Comparison of ENCODE assay signal across 1 cellular context in the genomic region with DNA sequence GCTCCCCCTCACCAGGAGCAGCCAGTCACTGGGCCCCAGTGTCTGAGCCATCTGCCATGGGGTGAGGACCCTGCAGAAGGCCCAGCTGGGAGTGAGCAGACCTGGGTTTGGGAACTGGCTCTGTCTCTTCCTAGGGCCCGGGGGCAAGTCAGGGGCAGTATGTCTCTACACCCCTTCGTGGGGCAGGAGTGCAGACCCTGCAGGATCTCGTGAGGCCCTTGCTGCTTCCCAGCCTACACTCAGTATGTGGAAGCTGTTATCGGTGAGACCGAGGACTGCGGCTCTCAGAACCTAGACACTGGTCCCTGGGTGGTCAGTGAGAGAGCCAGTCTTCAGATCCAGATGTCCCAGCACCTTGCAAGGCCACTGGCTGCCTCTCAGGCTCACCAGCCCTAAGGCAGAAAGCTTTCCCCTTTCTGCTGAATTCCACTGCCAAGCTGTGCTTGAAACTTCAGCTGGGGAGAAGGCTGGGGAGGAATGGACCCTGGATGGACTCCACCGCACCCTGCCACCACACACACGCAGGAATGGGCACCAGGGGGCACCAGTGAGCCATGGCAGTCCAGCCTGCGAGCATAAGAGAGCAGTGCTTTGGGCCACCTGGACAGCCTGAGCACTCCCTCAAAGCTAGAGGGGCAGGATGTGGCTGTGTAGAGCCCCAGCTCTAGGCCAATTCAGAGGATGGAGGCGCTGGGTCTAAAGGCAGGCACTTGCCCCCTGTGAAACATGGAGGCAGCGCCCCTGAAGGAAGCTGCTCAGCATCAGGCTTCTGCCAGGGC.
TF ChIP-seq lines count a peak whose summit lies in the region.

No MANE protein-coding gene starts in this region.

TF ChIP-seq in HepG2, 621 proteins besides CTCF, POLR2A, EP300 and RAD21 (continued from another document and continues in another):
- TF ChIP-seq HIC2 (CRISPR knock-in tag; IDR thresholded peaks at IDR 0.05; ENCODE audit: low read depth), result peak; percentile 66; the same call in 1 of the 2 replicates
- peak; percentile 40; the same call in 1 of the 2 replicates for TF ChIP-seq HDAC1 (CRISPR knock-in tag; IDR thresholded peaks at IDR 0.05)
- TF ChIP-seq ZNF44 (CRISPR knock-in tag; IDR thresholded peaks at IDR 0.05), result 0 out of 2 replicates have a peak, but pooled peaks have one; percentile 40
- TF ChIP-seq CHD2 (IDR thresholded peaks at IDR 0.05; ENCODE audit: low read depth, low read length), result no peak
- TF ChIP-seq MEF2D (CRISPR knock-in tag; IDR thresholded peaks at IDR 0.05), result peak; percentile 72; the same call in 1 of the 2 replicates
- TF ChIP-seq NFYB (CRISPR knock-in tag; IDR thresholded peaks at IDR 0.05), result 0 out of 2 replicates have a peak, but pooled peaks have one; percentile 14
- TF ChIP-seq ZNF564 (CRISPR knock-in tag; IDR thresholded peaks at IDR 0.05), result no peak
- no peak for TF ChIP-seq ZNF460 (CRISPR knock-in tag; IDR thresholded peaks at IDR 0.05; ENCODE audit: borderline replicate concordance)
- TF ChIP-seq, protein P1, sequence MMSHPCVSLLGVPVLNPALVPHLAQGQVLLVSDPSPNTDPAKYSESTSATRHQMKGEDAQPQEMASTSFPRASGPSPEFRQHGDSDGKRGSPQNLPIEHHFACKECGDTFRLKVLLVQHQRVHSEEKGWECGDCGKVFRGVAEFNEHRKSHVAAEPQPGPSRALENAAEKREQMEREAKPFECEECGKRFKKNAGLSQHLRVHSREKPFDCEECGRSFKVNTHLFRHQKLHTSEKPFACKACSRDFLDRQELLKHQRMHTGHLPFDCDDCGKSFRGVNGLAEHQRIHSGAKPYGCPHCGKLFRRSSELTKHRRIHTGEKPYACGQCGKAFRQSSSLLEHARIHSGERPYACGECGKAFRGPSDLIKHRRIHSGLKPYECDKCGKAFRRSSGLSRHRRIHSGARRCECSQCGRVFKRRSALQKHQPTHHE (CRISPR knock-in tag; IDR thresholded peaks at IDR 0.05; ENCODE audit: borderline replicate concordance), result 0 out of 2 replicates have a peak, but pooled peaks have one; percentile 44
- TF ChIP-seq SMC3 (IDR thresholded peaks at IDR 0.05; ENCODE audit: low read length), result peak; percentile 93
- TF ChIP-seq ETV5 (CRISPR knock-in tag; IDR thresholded peaks at IDR 0.05; ENCODE audit: borderline replicate concordance), result peak; percentile 17; the same call in 1 of the 2 replicates
- no peak for TF ChIP-seq MLLT10 (CRISPR knock-in tag; IDR thresholded peaks at IDR 0.05)
- peak; percentile 34; the same call in 1 of the 2 replicates for TF ChIP-seq FOXA3 (CRISPR knock-in tag; IDR thresholded peaks at IDR 0.05)
- no peak for TF ChIP-seq ZNF142 (CRISPR knock-in tag; IDR thresholded peaks at IDR 0.05)
- TF ChIP-seq ZNF430 (CRISPR knock-in tag; IDR thresholded peaks at IDR 0.05), result peak; percentile 71; the same call in 1 of the 2 replicates
- TF ChIP-seq, protein P2, sequence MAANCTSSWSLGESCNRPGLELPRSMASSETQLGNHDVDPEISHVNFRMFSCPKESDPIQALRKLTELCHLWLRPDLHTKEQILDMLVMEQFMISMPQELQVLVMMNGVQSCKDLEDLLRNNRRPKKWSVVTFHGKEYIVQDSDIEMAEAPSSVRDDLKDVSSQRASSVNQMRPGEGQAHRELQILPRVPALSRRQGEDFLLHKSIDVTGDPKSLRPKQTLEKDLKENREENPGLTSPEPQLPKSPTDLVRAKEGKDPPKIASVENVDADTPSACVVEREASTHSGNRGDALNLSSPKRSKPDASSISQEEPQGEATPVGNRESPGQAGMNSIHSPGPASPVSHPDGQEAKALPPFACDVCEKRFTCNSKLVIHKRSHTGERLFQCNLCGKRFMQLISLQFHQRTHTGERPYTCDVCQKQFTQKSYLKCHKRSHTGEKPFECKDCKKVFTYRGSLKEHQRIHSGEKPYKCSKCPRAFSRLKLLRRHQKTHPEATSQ (CRISPR knock-in tag; IDR thresholded peaks at IDR 0.05; ENCODE audit: borderline replicate concordance), result peak; percentile 44; the same call in 1 of the 2 replicates
- TF ChIP-seq RFXAP (CRISPR knock-in tag; IDR thresholded peaks at IDR 0.05; ENCODE audit: borderline replicate concordance), result peak; percentile 25; the same call in 1 of the 2 replicates
- TF ChIP-seq LCORL (IDR thresholded peaks at IDR 0.05), result no peak
- TF ChIP-seq LCORL (CRISPR knock-in tag; IDR thresholded peaks at IDR 0.05), result 0 out of 2 replicates have a peak, but pooled peaks have one; percentile 48
- no peak for TF ChIP-seq STAT6 (CRISPR knock-in tag; IDR thresholded peaks at IDR 0.05; ENCODE audit: borderline replicate concordance)
- peak; percentile 49 for TF ChIP-seq TEAD3 (CRISPR knock-in tag; optimal IDR thresholded peaks at IDR 0.05; ENCODE audit: borderline replicate concordance)
- TF ChIP-seq ZNF710 (CRISPR knock-in tag; IDR thresholded peaks at IDR 0.05; ENCODE audit: borderline replicate concordance), result 0 out of 2 replicates have a peak, but pooled peaks have one; percentile 36
- TF ChIP-seq, protein P3, sequence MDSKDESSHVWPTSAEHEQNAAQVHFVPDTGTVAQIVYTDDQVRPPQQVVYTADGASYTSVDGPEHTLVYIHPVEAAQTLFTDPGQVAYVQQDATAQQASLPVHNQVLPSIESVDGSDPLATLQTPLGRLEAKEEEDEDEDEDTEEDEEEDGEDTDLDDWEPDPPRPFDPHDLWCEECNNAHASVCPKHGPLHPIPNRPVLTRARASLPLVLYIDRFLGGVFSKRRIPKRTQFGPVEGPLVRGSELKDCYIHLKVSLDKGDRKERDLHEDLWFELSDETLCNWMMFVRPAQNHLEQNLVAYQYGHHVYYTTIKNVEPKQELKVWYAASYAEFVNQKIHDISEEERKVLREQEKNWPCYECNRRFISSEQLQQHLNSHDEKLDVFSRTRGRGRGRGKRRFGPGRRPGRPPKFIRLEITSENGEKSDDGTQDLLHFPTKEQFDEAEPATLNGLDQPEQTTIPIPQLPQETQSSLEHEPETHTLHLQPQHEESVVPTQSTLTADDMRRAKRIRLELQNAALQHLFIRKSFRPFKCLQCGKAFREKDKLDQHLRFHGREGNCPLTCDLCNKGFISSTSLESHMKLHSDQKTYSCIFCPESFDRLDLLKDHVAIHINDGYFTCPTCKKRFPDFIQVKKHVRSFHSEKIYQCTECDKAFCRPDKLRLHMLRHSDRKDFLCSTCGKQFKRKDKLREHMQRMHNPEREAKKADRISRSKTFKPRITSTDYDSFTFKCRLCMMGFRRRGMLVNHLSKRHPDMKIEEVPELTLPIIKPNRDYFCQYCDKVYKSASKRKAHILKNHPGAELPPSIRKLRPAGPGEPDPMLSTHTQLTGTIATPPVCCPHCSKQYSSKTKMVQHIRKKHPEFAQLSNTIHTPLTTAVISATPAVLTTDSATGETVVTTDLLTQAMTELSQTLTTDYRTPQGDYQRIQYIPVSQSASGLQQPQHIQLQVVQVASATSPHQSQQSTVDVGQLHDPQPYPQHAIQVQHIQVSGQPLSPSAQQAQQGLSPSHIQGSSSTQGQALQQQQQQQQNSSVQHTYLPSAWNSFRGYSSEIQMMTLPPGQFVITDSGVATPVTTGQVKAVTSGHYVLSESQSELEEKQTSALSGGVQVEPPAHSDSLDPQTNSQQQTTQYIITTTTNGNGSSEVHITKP (CRISPR knock-in tag; IDR thresholded peaks at IDR 0.05; ENCODE audit: low read depth), result no peak
- TF ChIP-seq ZNF788 (CRISPR knock-in tag; IDR thresholded peaks at IDR 0.05; ENCODE audit: borderline replicate concordance), result peak; percentile 19; the same call in 1 of the 2 replicates
- TF ChIP-seq, protein P4, sequence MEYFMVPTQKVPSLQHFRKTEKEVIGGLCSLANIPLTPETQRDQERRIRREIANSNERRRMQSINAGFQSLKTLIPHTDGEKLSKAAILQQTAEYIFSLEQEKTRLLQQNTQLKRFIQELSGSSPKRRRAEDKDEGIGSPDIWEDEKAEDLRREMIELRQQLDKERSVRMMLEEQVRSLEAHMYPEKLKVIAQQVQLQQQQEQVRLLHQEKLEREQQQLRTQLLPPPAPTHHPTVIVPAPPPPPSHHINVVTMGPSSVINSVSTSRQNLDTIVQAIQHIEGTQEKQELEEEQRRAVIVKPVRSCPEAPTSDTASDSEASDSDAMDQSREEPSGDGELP (IDR thresholded peaks at IDR 0.05; ENCODE audit: borderline replicate concordance, low read depth), result peak; percentile 65; the same call in 1 of the 2 replicates
- TF ChIP-seq ZNF782 (CRISPR knock-in tag; IDR thresholded peaks at IDR 0.05; ENCODE audit: borderline replicate concordance), result no peak
